Comparison of ENCODE assay signal across 13 cellular contexts in the genomic region with DNA sequence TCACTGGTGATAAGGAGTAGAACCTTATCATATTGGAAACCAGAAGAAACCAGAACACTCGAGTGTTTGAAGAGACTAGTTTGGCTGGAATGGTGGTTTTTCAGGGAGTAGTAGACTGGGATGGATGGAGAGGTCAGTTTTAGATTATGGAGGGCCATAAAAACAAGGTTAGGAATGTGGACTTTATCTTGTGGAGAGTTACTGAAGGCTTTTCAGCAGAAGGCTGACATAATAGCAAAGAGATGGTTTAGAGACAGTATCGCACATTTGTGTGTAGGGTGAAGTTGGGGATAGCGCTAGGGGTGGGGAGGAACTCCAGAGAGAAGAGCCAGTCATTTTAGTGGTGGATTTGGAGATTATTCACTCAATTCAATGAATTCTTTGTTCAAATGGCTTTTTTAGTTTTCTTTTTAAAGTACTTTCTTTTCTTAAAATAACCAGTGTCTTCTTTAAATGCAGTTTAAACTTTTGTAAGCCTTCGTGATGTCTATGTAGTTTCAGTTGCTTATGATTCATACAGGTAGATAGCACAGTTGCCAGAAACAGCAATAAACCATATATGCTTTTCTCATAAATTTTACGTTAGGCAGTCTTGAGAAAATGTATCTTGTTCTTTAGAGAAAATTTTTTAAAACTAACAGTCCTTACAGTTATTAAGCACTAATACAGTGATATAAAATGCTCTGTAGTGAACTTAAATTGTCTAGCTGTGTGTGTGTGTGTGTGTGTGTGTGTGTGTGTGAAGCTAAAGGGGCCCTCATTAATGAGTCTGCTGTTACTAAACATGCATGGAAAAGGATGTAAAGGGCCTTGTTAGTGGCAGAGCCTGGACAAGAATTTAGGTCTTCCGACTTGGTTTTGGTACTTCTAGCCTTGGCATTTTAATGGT. TPM values are rescaled to one million over a fixed set of nuclear protein-coding genes. Genes with fewer than 3 reads are reported as not detected.
A peak's percentile ranks its signal among the peaks of the same experiment; 100 is the strongest.
DNase-seq lines count a peak whose midpoint lies in the region; ATAC-seq and TF ChIP-seq lines count a peak whose summit lies in the region.
"Had no signal": no experiment of that assay in that cellular context is flagged by ENCODE, and none has a peak within 500 bp of the region (broad histone marks: within the 10 kb centered on the region; RNA-seq: fewer than 3 reads in every experiment).

No MANE protein-coding gene starts in this region.

- intact Hi-C loops in PC-9 (cut with micrococcal nuclease; ENCODE audit: unreplicated experiment), result no loop called here
- intact Hi-C loops in lower lobe of right lung (cut with DNase I), result no loop called here
- intact Hi-C loops in posterior cingulate gyrus (cut with DNase I), result no loop called here
- intact Hi-C loops in spleen (cut with DNase I; ENCODE audit: low total_unique reads), result no loop called here

- ATAC-seq in GM21526 (IDR thresholded peaks at IDR 0.05; ENCODE audit: low FRiP score, unreplicated experiment), result peak; percentile 27
- no peak for ATAC-seq in lower lobe of right lung

- peaks cover 27% of the 10 kb centered on the region for H3F3A ChIP-seq in PC-9 (ENCODE audit: insufficient read depth, low read depth)

- peak overlapping the region; percentile 97 for H3K4me2 ChIP-seq in PC-9

- no TSS peak for BruUV-seq in PC-9 (replicated peaks; lab: Mats Ljungman, UMichigan)

- peaks cover 85% of the 10 kb centered on the region for H3K79me2 ChIP-seq in PC-9 (ENCODE audit: low read depth)

- no peak for TF ChIP-seq POLR2A in spleen (IDR thresholded peaks at IDR 0.05)

- WGBS in spleen, 5 donors, result 83 to 91% (median 88%) methylated on average over 6 of the region's 6 CpGs

- H3K27ac ChIP-seq in PC-9 (peak overlapping the region; percentile 31), lower lobe of right lung (no peak overlapping the region), spleen (no peak overlapping the region)
- H3K27ac ChIP-seq: HL-60 had no signal

- H3K36me3 ChIP-seq in PC-9 (ENCODE audit: low read depth), result no peaks in the 10 kb centered on the region
- no peaks in the 10 kb centered on the region for H3K36me3 ChIP-seq in lower lobe of right lung
- H3K36me3 ChIP-seq in spleen, result no peaks in the 10 kb centered on the region

- peak overlapping the region; percentile 46 for H3K4me3 ChIP-seq in GM08714 (ENCODE audit: low read length)
- H3K4me3 ChIP-seq in PC-9, result no peak overlapping the region
- peak overlapping the region; percentile 86 for H3K4me3 ChIP-seq in lower lobe of right lung
- H3K4me3 ChIP-seq in spleen, result peak overlapping the region in 4 of 8 donors; percentile 19 to 89 (median 72)

- POLR2A ChIA-PET in PC-9 (lab: Charles Lee; ENCODE audit: unreplicated experiment), result no interaction called here

- CTCF ChIA-PET in PC-9 (lab: Charles Lee), result no interaction called here

- no peaks in the 10 kb centered on the region for H4K20me1 ChIP-seq in PC-9 (ENCODE audit: insufficient read depth)

- no peak overlapping the region for H2AFZ ChIP-seq in PC-9

- no peak for DNase-seq in PC-9
- DNase-seq in lower lobe of right lung, result no peak
- no peak for DNase-seq in posterior cingulate gyrus
- no peak for DNase-seq in EL
- DNase-seq in spleen, result no peak
- DNase-seq in Ammon's horn (ENCODE audit: low spot score), result no peak
- DNase-seq: activated T-cell treated with anti-CD3 and anti-CD28 coated beads for 4 hours; DND-41; occipital lobe; stimulated activated naive CD4-positive, alpha-beta T cell had no signal

- H3K27me3 ChIP-seq in PC-9 (ENCODE audit: insufficient read depth, low read depth) (no peaks in the 10 kb centered on the region), lower lobe of right lung (ENCODE audit: low read depth) (no peaks in the 10 kb centered on the region), spleen (replicated peaks in 1 of 7) (peaks cover 0 to 34% (median 7%) of the 10 kb centered on the region in 7 donors)

- H3K9me3 ChIP-seq in PC-9 (ENCODE audit: insufficient read depth, low read depth) (no peaks in the 10 kb centered on the region), lower lobe of right lung (no peaks in the 10 kb centered on the region), spleen (no peaks in the 10 kb centered on the region)

- peaks cover 43% of the 10 kb centered on the region for H3K4me1 ChIP-seq in PC-9 (replicated peaks; ENCODE audit: insufficient read depth)
- peaks cover 38% of the 10 kb centered on the region for H3K4me1 ChIP-seq in lower lobe of right lung
- H3K4me1 ChIP-seq in spleen, result peaks cover 6 to 36% (median 28%) of the 10 kb centered on the region in 6 donors

- TF ChIP-seq CTCF in PC-9 (conservative IDR thresholded peaks at IDR 0.05) (no peak), lower lobe of right lung (IDR thresholded peaks at IDR 0.05) (no peak), spleen (IDR thresholded peaks at IDR 0.05 in 8 of 11, conservative IDR thresholded peaks at IDR 0.05 in 3 of 11) (no peak)

- H3K9me2 ChIP-seq in PC-9 (ENCODE audit: insufficient read depth), result no peaks in the 10 kb centered on the region

RNA-seq across cellular contexts. Expression of a gene that starts 3.8 kb away (rescaled TPM):
- total RNA-seq in PC-9 (2021) (21.7 and 27.5 TPM in 2 replicates), lower lobe of right lung (26.4 TPM), spleen (10 to 100 TPM in 6 of 7 donors, 1 to 10 TPM in 1; 5.8 to 35.5 (median 18.0) TPM)
- 1 to 10 TPM; 4.0 to 7.2 (median 4.8) TPM for polyA plus RNA-seq in spleen

RNA-seq across cellular contexts. Expression of a gene that starts 51.7 kb away (rescaled TPM):
- 8.4 and 9.0 TPM in 2 replicates for total RNA-seq in PC-9 (2021)
- total RNA-seq in lower lobe of right lung, result 9.4 TPM
- total RNA-seq in spleen, result 10 to 100 TPM in 1 of 7 donors, 1 to 10 TPM in 6; 7.2 to 11.2 (median 9.6) TPM
- 1 to 10 TPM; 2.9 to 3.8 (median 3.1) TPM for polyA plus RNA-seq in spleen
